13 cellular contexts compared by ENCODE assay signal in genomic region chr12:2963760-2964292, GRCh38. TPM values are rescaled to one million over a fixed set of nuclear protein-coding genes. Genes with fewer than 3 reads are reported as not detected.
DNase-seq lines count a peak whose midpoint lies in the region; ATAC-seq and TF ChIP-seq lines count a peak whose summit lies in the region.
"Had no signal": no experiment of that assay in that cellular context is flagged by ENCODE, and none has a peak within 500 bp of the region (broad histone marks: within the 10 kb centered on the region; RNA-seq: fewer than 3 reads in every experiment).

No MANE protein-coding gene starts in this region.

- peaks cover 2% of the 10 kb centered on the region for H3K36me3 Mint-ChIP-seq in chondrocyte (ENCODE audit: low read depth)
- H3K36me3 Mint-ChIP-seq in osteocyte (ENCODE audit: unreplicated experiment): no peaks in the 10 kb centered on the region
- no peaks in the 10 kb centered on the region for H3K36me3 Mint-ChIP-seq in CD4-positive, alpha-beta memory T cell

- H3K4me1 Mint-ChIP-seq in chondrocyte (ENCODE audit: low read depth): peaks cover 44% of the 10 kb centered on the region
- peaks cover 49% of the 10 kb centered on the region for H3K4me1 Mint-ChIP-seq in osteocyte (ENCODE audit: unreplicated experiment)
- H3K4me1 Mint-ChIP-seq in CD4-positive, alpha-beta memory T cell: peaks cover 7 to 16% (median 11%) of the 10 kb centered on the region in 4 donors

- ATAC-seq in HG02885 (IDR thresholded peaks at IDR 0.05; ENCODE audit: poor library complexity, unreplicated experiment): no peak
- ATAC-seq: activated T-helper 17 cell treated with anti-CD3 and anti-CD28 coated beads, Interleukin-2, amount 50 U/mL, for 72 hours had no signal

- no peaks in the 10 kb centered on the region for H3K9me3 ChIP-seq in iPS-18a (ENCODE audit: control insufficient read depth, low read depth, low read length)
- H3K9me3 ChIP-seq in CD4-positive, alpha-beta memory T cell (ENCODE audit: control insufficient read depth in 1 of 2, low read length in 2 of 2): no peaks in the 10 kb centered on the region

- intact Hi-C loops in CD4-positive, alpha-beta memory T cell (cut with micrococcal nuclease): no loop called here

- TF ChIP-seq CTCF in chondrocyte (IDR thresholded peaks at IDR 0.05) (no peak), osteocyte (IDR thresholded peaks at IDR 0.05) (no peak), GM20000 (IDR thresholded peaks at IDR 0.05; ENCODE audit: extremely low read depth, missing control alignments) (no peak)

- peak overlapping the region; percentile 67 for H3K27ac ChIP-seq in iPS-18a (ENCODE audit: low read length)
- H3K27ac ChIP-seq in CD4-positive, alpha-beta memory T cell (ENCODE audit: low read depth, low read length): no peak overlapping the region

- H3K4me3 ChIP-seq in H7 (ENCODE audit: insufficient read depth, low read depth, low read length) (peak overlapping the region; percentile 30), iPS-18a (ENCODE audit: low read length) (peak overlapping the region; percentile 38)
- H3K4me3 ChIP-seq in CD4-positive, alpha-beta memory T cell (ENCODE audit: low read length in 2 of 2): no peak overlapping the region

- H3K4me3 Mint-ChIP-seq in chondrocyte (ENCODE audit: unreplicated experiment): peak overlapping the region; percentile 44
- peak overlapping the region; percentile 63 for H3K4me3 Mint-ChIP-seq in osteocyte (ENCODE audit: unreplicated experiment)
- H3K4me3 Mint-ChIP-seq in CD4-positive, alpha-beta memory T cell: no peak overlapping the region
- H3K4me3 Mint-ChIP-seq: activated B cell treated with CpG ODN at 0.5 μM for 24 hours; activated T-helper 17 cell treated with anti-CD3 and anti-CD28 coated beads, Interleukin-2, amount 50 U/mL, for 72 hours had no signal

- H3K27me3 Mint-ChIP-seq in chondrocyte (ENCODE audit: low read depth) (no peaks in the 10 kb centered on the region), osteocyte (ENCODE audit: unreplicated experiment) (no peaks in the 10 kb centered on the region)
- H3K27me3 Mint-ChIP-seq in CD4-positive, alpha-beta memory T cell: peaks cover 20 to 35% of the 10 kb centered on the region in 2 donors

- H3K27me3 ChIP-seq in H7 (ENCODE audit: control insufficient read depth, insufficient read depth, low read length) (no peaks in the 10 kb centered on the region), iPS-18a (ENCODE audit: control insufficient read depth, insufficient read depth, low read length) (peaks cover 18% of the 10 kb centered on the region)
- peaks cover 9% of the 10 kb centered on the region for H3K27me3 ChIP-seq in CD4-positive, alpha-beta memory T cell (ENCODE audit: insufficient read depth, low read length)

- peaks cover 30% of the 10 kb centered on the region for H3K4me1 ChIP-seq in iPS-18a (ENCODE audit: control insufficient read depth, low read depth, low read length)
- H3K4me1 ChIP-seq in CD4-positive, alpha-beta memory T cell (ENCODE audit: insufficient read depth, low read length): peaks cover 3% of the 10 kb centered on the region

- H3K27ac Mint-ChIP-seq in chondrocyte (ENCODE audit: unreplicated experiment) (peak overlapping the region; percentile 68), osteocyte (ENCODE audit: unreplicated experiment) (peak overlapping the region; percentile 91)
- H3K27ac Mint-ChIP-seq in CD4-positive, alpha-beta memory T cell: no peak overlapping the region
- H3K27ac Mint-ChIP-seq: activated B cell treated with CpG ODN at 0.5 μM for 24 hours; activated T-helper 17 cell treated with anti-CD3 and anti-CD28 coated beads, Interleukin-2, amount 50 U/mL, for 72 hours had no signal

- POLR2A ChIA-PET in CD4-positive, alpha-beta memory T cell (lab: Charles Lee; ENCODE audit: partially characterized antibody): no interaction called here

- peak; percentile 83 for DNase-seq in H7
- DNase-seq in chondrocyte (ENCODE audit: low spot score): no peak
- no peak for DNase-seq in osteocyte (ENCODE audit: extremely low spot score, unreplicated experiment)
- DNase-seq in GM20000 (ENCODE audit: low spot score): no peak
- DNase-seq in putamen (ENCODE audit: low spot score): no peak
- no peak for DNase-seq in CD4-positive, alpha-beta memory T cell
- DNase-seq: activated B cell treated with CpG ODN at 0.5 μM for 24 hours; MM.1S; NCI-H446 treated with DMSO at 0.1 percent for 48 hours; stimulated activated naive CD4-positive, alpha-beta T cell had no signal

- CTCF ChIA-PET in CD4-positive, alpha-beta memory T cell (lab: Charles Lee; ENCODE audit: partially characterized antibody): no interaction called here

- peaks cover 2% of the 10 kb centered on the region for H3K36me3 ChIP-seq in H7 (replicated peaks; ENCODE audit: control insufficient read depth, insufficient read depth, low read length)
- peaks cover 2% of the 10 kb centered on the region for H3K36me3 ChIP-seq in iPS-18a (ENCODE audit: control insufficient read depth, low read depth, low read length)
- H3K36me3 ChIP-seq in CD4-positive, alpha-beta memory T cell (ENCODE audit: insufficient read depth, low read length): no peaks in the 10 kb centered on the region

- H3K9me3 Mint-ChIP-seq in chondrocyte (ENCODE audit: low read depth): no peaks in the 10 kb centered on the region
- no peaks in the 10 kb centered on the region for H3K9me3 Mint-ChIP-seq in osteocyte (ENCODE audit: unreplicated experiment)
- H3K9me3 Mint-ChIP-seq in CD4-positive, alpha-beta memory T cell: no peaks in the 10 kb centered on the region
- H3K9me3 Mint-ChIP-seq: activated B cell treated with CpG ODN at 0.5 μM for 24 hours; activated T-helper 17 cell treated with anti-CD3 and anti-CD28 coated beads, Interleukin-2, amount 50 U/mL, for 72 hours had no signal

- peak overlapping the region; percentile 46 for H3K9ac ChIP-seq in iPS-18a (ENCODE audit: low read length)

RNA-seq across cellular contexts. Expression of gene TEAD4, which starts 4.6 kb away (rescaled TPM):
- 67.7 and 70.9 TPM in 2 replicates for total RNA-seq in H7 (2014; rRNA removed; shearing (Covaris generic))
- total RNA-seq in chondrocyte: 24.1 to 26.0 TPM (median 24.9 TPM) in 3 replicates
- 28.9 and 30.0 TPM in 2 replicates for total RNA-seq in osteocyte
- not detected for total RNA-seq in CD4-positive, alpha-beta memory T cell
- not detected for polyA plus RNA-seq in CD4-positive, alpha-beta memory T cell
- total RNA-seq: activated B cell treated with CpG ODN at 0.5 μM for 24 hours had no signal

Comparison
In these comparisons a context has a peak if more than half of its experiments do, and no peak if none do; other contexts are left out.
1. H3K4me3 ChIP-seq: peak in H7 (single experiment) and iPS-18a (single experiment); none in CD4-positive, alpha-beta memory T cell (0 of 2).
2. H3K27ac Mint-ChIP-seq: peak in chondrocyte (single experiment) and osteocyte (single experiment); none in CD4-positive, alpha-beta memory T cell (0 of 7).
3. H3K4me3 Mint-ChIP-seq: peak in chondrocyte (single experiment) and osteocyte (single experiment); none in CD4-positive, alpha-beta memory T cell (0 of 8).
4. RNA of gene TEAD4, which starts 4.6 kb away (total RNA-seq): 67.7 to 70.9 TPM in H7, 28.9 to 30.0 TPM in osteocyte and 24.1 to 26.0 TPM in chondrocyte; not detected in CD4-positive, alpha-beta memory T cell; every median in the first group is over 10 times any median in the second.